ENCODE assay signal across 26 cellular contexts in the genomic region with DNA sequence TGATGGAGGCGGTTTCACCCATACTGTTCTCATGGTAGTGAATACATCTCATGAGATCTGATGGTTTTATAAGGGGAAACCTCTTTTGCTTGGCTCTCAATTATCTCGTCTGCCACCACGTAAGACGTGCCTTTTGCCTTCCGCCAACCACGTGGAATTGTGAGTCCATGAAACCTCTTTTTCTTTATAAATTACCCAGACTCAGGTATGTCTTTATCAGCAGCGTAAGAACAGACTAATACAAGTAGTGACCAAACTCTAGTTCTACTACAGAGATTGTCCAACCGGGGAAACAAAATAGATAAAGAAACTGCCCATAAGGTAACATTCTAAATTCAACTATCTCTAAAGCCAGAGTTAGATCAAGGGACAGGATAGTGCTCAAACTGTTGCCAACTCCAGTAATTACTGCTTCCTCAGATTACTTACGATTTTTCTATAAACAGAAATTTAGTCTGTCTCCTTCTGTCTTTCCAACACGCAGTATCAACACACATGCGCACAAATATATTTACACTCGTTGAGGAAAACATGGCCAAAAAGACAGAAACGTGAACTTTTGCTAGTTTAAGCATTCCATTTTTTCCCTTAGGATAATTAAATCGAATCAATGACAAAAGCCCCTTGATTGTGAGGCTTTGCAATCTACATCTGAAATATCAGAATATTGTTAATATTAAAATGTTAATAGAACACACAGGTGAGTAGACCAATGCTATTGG.
"Had no signal": no experiment of that assay in that cellular context is flagged by ENCODE, and none has a peak within 500 bp of the region (broad histone marks: within the 10 kb centered on the region; RNA-seq: fewer than 3 reads in every experiment).

No MANE protein-coding gene starts in this region.

- DNase-seq: activated CD4-positive, alpha-beta T cell treated with anti-CD3 and anti-CD28 coated beads for 1 hour; activated CD4-positive, alpha-beta T cell treated with anti-CD3 and anti-CD28 coated beads, Interleukin-2, amount 10 ng/mL, durations not matched to agents 7 days and 5 days; activated CD8-positive, alpha-beta T cell treated with anti-CD3 and anti-CD28 coated beads for 36 hours; activated naive CD4-positive, alpha-beta T cell; activated T-cell treated with anti-CD3 and anti-CD28 coated beads, Interleukin-2, amount 50 U/mL, for 4 hours; esophagus squamous epithelium; glutamatergic neuron; kidney; left colon; mammary epithelial cell; naive B cell; nephron progenitor cell; pancreas; stimulated activated CD4-positive, alpha-beta T cell treated with anti-CD3 and anti-CD28 coated beads, Interleukin-15, amount 100 ng/mL, for 24 hours; stimulated activated CD4-positive, alpha-beta T cell treated with anti-CD3 and anti-CD28 coated beads, Interleukin-2, amount 100 ng/mL, for 24 hours; stimulated activated naive CD4-positive, alpha-beta T cell; upper lobe of right lung had no signal

- H3K4me3 Mint-ChIP-seq: activated CD4-positive, alpha-beta T cell treated with anti-CD3 and anti-CD28 coated beads, Interleukin-2, amount 10 ng/mL, durations not matched to agents 7 days and 5 days; activated CD8-positive, alpha-beta T cell treated with anti-CD3 and anti-CD28 coated beads for 36 hours; activated T-cell treated with anti-CD3 and anti-CD28 coated beads, Interleukin-2, amount 50 U/mL, for 4 hours; activated T-helper 17 cell treated with anti-CD3 and anti-CD28 coated beads, Interleukin-2, amount 50 U/mL, for 72 hours; central memory CD8-positive, alpha-beta T cell; dendritic cell treated with granulocyte-macrophage colony-stimulating factor and Interleukin-4, amounts not matched to agents 40 ng/mL and 50 ng/mL, for 4 days; naive B cell; nephron progenitor cell; WTC11 had no signal

- ATAC-seq: activated CD8-positive, alpha-beta T cell treated with anti-CD3 and anti-CD28 coated beads for 36 hours; activated naive CD4-positive, alpha-beta T cell treated with anti-CD3 and anti-CD28 coated beads, Interleukin-2, amount 50 U/mL, for 72 hours; activated T-cell treated with anti-CD3 and anti-CD28 coated beads, Interleukin-2, amount 50 U/mL, for 4 hours; activated T-helper 17 cell treated with anti-CD3 and anti-CD28 coated beads, Interleukin-2, amount 50 U/mL, for 72 hours; left colon; pancreas; upper lobe of right lung; WTC11 had no signal

- H3K9me3 Mint-ChIP-seq: activated CD8-positive, alpha-beta T cell treated with anti-CD3 and anti-CD28 coated beads for 36 hours; activated T-cell treated with anti-CD3 and anti-CD28 coated beads, Interleukin-2, amount 50 U/mL, for 4 hours; activated T-helper 17 cell treated with anti-CD3 and anti-CD28 coated beads, Interleukin-2, amount 50 U/mL, for 72 hours; central memory CD8-positive, alpha-beta T cell; dendritic cell treated with granulocyte-macrophage colony-stimulating factor and Interleukin-4, amounts not matched to agents 40 ng/mL and 50 ng/mL, for 4 days had no signal

- H3K27me3 ChIP-seq: esophagus squamous epithelium, neutrophil, pancreas, suprapubic skin, upper lobe of right lung had no signal

- H3K9me3 ChIP-seq: esophagus squamous epithelium, neutrophil, pancreas, prostate gland, suprapubic skin, upper lobe of right lung had no signal

- H3K27ac Mint-ChIP-seq: activated CD8-positive, alpha-beta T cell treated with anti-CD3 and anti-CD28 coated beads for 36 hours; activated naive CD4-positive, alpha-beta T cell treated with anti-CD3 and anti-CD28 coated beads, Interleukin-2, amount 50 U/mL, for 72 hours; activated T-helper 17 cell treated with anti-CD3 and anti-CD28 coated beads, Interleukin-2, amount 50 U/mL, for 72 hours had no signal

- H3K27ac ChIP-seq: epithelial cell of prostate, neutrophil, pancreas, prostate gland, suprapubic skin, upper lobe of right lung had no signal

- H3K27me3 Mint-ChIP-seq: activated CD4-positive, alpha-beta T cell treated with anti-CD3 and anti-CD28 coated beads, Interleukin-2, amount 10 ng/mL, durations not matched to agents 7 days and 5 days; activated CD8-positive, alpha-beta T cell treated with anti-CD3 and anti-CD28 coated beads for 36 hours; activated T-helper 17 cell treated with anti-CD3 and anti-CD28 coated beads, Interleukin-2, amount 50 U/mL, for 72 hours; central memory CD8-positive, alpha-beta T cell; dendritic cell treated with granulocyte-macrophage colony-stimulating factor and Interleukin-4, amounts not matched to agents 40 ng/mL and 50 ng/mL, for 4 days; naive B cell had no signal

- H3K4me3 ChIP-seq: esophagus squamous epithelium, pancreas, prostate gland, suprapubic skin, upper lobe of right lung had no signal

- H3K36me3 ChIP-seq: esophagus squamous epithelium, neutrophil, pancreas, prostate gland, suprapubic skin, upper lobe of right lung had no signal
